ENCODE assay signal across 7 cellular contexts in genomic region chr12:103368167-103368566, GRCh38.
"Had no signal": no experiment of that assay in that cellular context is flagged by ENCODE, and none has a peak within 500 bp of the region (broad histone marks: within the 10 kb centered on the region; RNA-seq: fewer than 3 reads in every experiment).

No MANE protein-coding gene starts in this region.

- DNase-seq: GDM1, GF-D8 had no signal

- FAIRE-seq: G401.6, GM12891, GM12892, GM18507, GM19239 had no signal
